In genomic region chr7:104823177-104823576, GRCh38 we compare ENCODE assay signal across 27 cellular contexts.
"Had no signal": no experiment of that assay in that cellular context is flagged by ENCODE, and none has a peak within 500 bp of the region (broad histone marks: within the 10 kb centered on the region; RNA-seq: fewer than 3 reads in every experiment).

No MANE protein-coding gene starts in this region.

- H3K4me3 Mint-ChIP-seq: naive thymus-derived CD8-positive, alpha-beta T cell; nephron; neural crest cell; stimulated activated naive B cell treated with anti-CD40 and anti-IgM and Interleukin-4, amounts not matched to agents 10 μg/mL and 1 μg/mL and 100 μg/mL, for 72 hours; stimulated activated naive CD8-positive, alpha-beta T cell treated with anti-CD3 and anti-CD28 coated beads, Interleukin-15, Interleukin-2, amounts not matched to agents 100 ng/mL and 50 ng/mL, for 24 hours had no signal

- H3K4me1 ChIP-seq: lower lobe of right lung, pancreas, prostate gland, transverse colon, upper lobe of left lung had no signal

- ATAC-seq: left cardiac atrium; left lobe of liver; lower lobe of right lung; naive thymus-derived CD8-positive, alpha-beta T cell; pancreas; right cardiac atrium; sciatic nerve; stimulated activated naive B cell treated with anti-CD40 and anti-IgM and Interleukin-4, amounts not matched to agents 10 μg/mL and 1 μg/mL and 100 μg/mL, for 72 hours had no signal

- H3K79me2 ChIP-seq: hepatocyte had no signal

- DNase-seq: kidney glomerular epithelial cell; left cardiac atrium; lower lobe of right lung; mammary epithelial cell; mesenchymal stem cell; naive thymus-derived CD8-positive, alpha-beta T cell; nucleus accumbens; pancreas; posterior cingulate gyrus; right cardiac atrium; stimulated activated CD4-positive, alpha-beta T cell treated with anti-CD3 and anti-CD28 coated beads, Interleukin-12 subunit alpha, Interleukin-12 subunit beta, amount 100 ng/mL, for 4 hours; stimulated activated CD4-positive, alpha-beta T cell treated with anti-CD3 and anti-CD28 coated beads, Interleukin-15, amount 100 ng/mL, for 24 hours; stimulated activated CD4-positive, alpha-beta T cell treated with anti-CD3 and anti-CD28 coated beads, Interleukin-2, amount 100 ng/mL, for 24 hours; stimulated activated CD4-positive, alpha-beta T cell treated with anti-CD3 and anti-CD28 coated beads, Interleukin-4, amount 100 ng/mL, for 1 hour; stimulated activated naive B cell treated with anti-CD40 and anti-IgM and Interleukin-4, amounts not matched to agents 10 μg/mL and 1 μg/mL and 100 μg/mL, for 72 hours; substantia nigra; transverse colon; upper lobe of left lung had no signal

- H2AFZ ChIP-seq: hepatocyte had no signal

- H3K27ac ChIP-seq: hepatocyte, lower lobe of right lung, pancreas, prostate gland, skin epidermis, transverse colon, upper lobe of left lung, vagina had no signal

- H3K4me3 ChIP-seq: hepatocyte, lower lobe of right lung, pancreas, prostate gland, skin epidermis, transverse colon, upper lobe of left lung, vagina had no signal

- H3K36me3 ChIP-seq: lower lobe of right lung, pancreas, prostate gland, transverse colon, upper lobe of left lung, vagina had no signal

- H3K27me3 Mint-ChIP-seq: naive thymus-derived CD8-positive, alpha-beta T cell; stimulated activated naive CD8-positive, alpha-beta T cell treated with anti-CD3 and anti-CD28 coated beads, Interleukin-15, Interleukin-2, amounts not matched to agents 100 ng/mL and 50 ng/mL, for 24 hours had no signal

- H3K36me3 Mint-ChIP-seq: naive thymus-derived CD8-positive, alpha-beta T cell; stimulated activated naive B cell treated with anti-CD40 and anti-IgM and Interleukin-4, amounts not matched to agents 10 μg/mL and 1 μg/mL and 100 μg/mL, for 72 hours had no signal

- H3K9me3 ChIP-seq: lower lobe of right lung, pancreas, prostate gland, transverse colon, upper lobe of left lung, vagina had no signal

- H3K9me3 Mint-ChIP-seq: naive thymus-derived CD8-positive, alpha-beta T cell; nephron; neural crest cell; stimulated activated naive B cell treated with anti-CD40 and anti-IgM and Interleukin-4, amounts not matched to agents 10 μg/mL and 1 μg/mL and 100 μg/mL, for 72 hours; stimulated activated naive CD8-positive, alpha-beta T cell treated with anti-CD3 and anti-CD28 coated beads, Interleukin-15, Interleukin-2, amounts not matched to agents 100 ng/mL and 50 ng/mL, for 24 hours had no signal

- H3K4me2 ChIP-seq: hepatocyte had no signal

- H3K4me1 Mint-ChIP-seq: naive thymus-derived CD8-positive, alpha-beta T cell; neural crest cell; stimulated activated naive B cell treated with anti-CD40 and anti-IgM and Interleukin-4, amounts not matched to agents 10 μg/mL and 1 μg/mL and 100 μg/mL, for 72 hours had no signal

- H3K27ac Mint-ChIP-seq: naive thymus-derived CD8-positive, alpha-beta T cell; nephron; stimulated activated naive B cell treated with anti-CD40 and anti-IgM and Interleukin-4, amounts not matched to agents 10 μg/mL and 1 μg/mL and 100 μg/mL, for 72 hours; stimulated activated naive CD8-positive, alpha-beta T cell treated with anti-CD3 and anti-CD28 coated beads, Interleukin-15, Interleukin-2, amounts not matched to agents 100 ng/mL and 50 ng/mL, for 24 hours had no signal

- H3K27me3 ChIP-seq: hepatocyte, pancreas, transverse colon, upper lobe of left lung, vagina had no signal
